24 cellular contexts compared by ENCODE assay signal in the genomic region with DNA sequence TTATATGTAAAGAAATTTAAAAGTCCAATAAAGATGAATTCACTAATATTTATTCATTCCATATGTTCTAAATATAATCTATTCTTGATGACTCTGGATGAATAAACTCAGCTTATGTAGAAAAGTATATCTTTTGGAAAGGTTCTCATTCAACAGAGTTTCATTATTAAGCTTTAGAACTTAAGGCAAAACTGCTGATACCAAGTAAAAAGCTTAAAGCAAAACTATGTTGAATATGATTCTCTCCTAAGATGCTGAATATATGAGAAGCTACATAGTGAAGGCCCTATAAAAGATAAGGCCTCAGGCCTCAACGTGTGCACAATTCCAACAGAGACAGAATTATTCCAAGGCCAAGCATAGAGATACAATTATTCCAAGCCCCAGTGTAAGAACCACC. TPM values are rescaled to one million over a fixed set of nuclear protein-coding genes. Genes with fewer than 3 reads are reported as not detected.
DNase-seq lines count a peak whose midpoint lies in the region; ATAC-seq, FAIRE-seq and TF ChIP-seq lines count a peak whose summit lies in the region.
"Had no signal": no experiment of that assay in that cellular context is flagged by ENCODE, and none has a peak within 500 bp of the region (broad histone marks: within the 10 kb centered on the region; RNA-seq: fewer than 3 reads in every experiment).

No MANE protein-coding gene starts in this region.

- H3K36me3 ChIP-seq in CD8-positive, alpha-beta T cell (ENCODE audit: insufficient read depth, low read length), result peaks cover 9% of the 10 kb centered on the region
- H3K36me3 ChIP-seq in K562 (ENCODE audit: control insufficient read depth, insufficient read depth, low read length), result peaks cover 95% of the 10 kb centered on the region

- no peak for TF ChIP-seq RAD21 in K562 (CRISPR knock-in tag; conservative IDR thresholded peaks at IDR 0.05 in 1 of 2, IDR thresholded peaks at IDR 0.05 in 1 of 2)

- CTCF ChIA-PET in CD8-positive, alpha-beta T cell (lab: Charles Lee), result interaction anchor here (1.7 kb wide), 1 partner anchor 14 kb away, joined by 7 read pairs; no protein-coding TSS in a partner anchor
- CTCF ChIA-PET in K562 (lab: Yijun Ruan, JAX; ENCODE audit: low intra/inter-chr PET ratio), result no interaction called here

- WGBS in K562 (ENCODE audit: insufficient coverage, low coverage, missing lambda C conversion rate), result 48% methylated on average over 1 of the region's 1 CpG

- peak overlapping the region; percentile 38 for H3K27ac Mint-ChIP-seq in CD8-positive, alpha-beta T cell
- H3K27ac Mint-ChIP-seq: B cell; CD4-positive, alpha-beta T cell had no signal

- no peaks in the 10 kb centered on the region for H3K27me3 Mint-ChIP-seq in CD8-positive, alpha-beta T cell (ENCODE audit: low read depth)
- H3K27me3 Mint-ChIP-seq: B cell; CD4-positive, alpha-beta T cell; CD8-positive, alpha-beta memory T cell had no signal

- no peak overlapping the region for H3K4me2 ChIP-seq in K562 (ENCODE audit: insufficient read depth, low read length)
- H3K4me2 ChIP-seq: A549; BLaER1 treated with 17β-estradiol and CSF1 and Interleukin-3, amounts not matched to agents 10 nM and 100 nM had no signal

- no peak overlapping the region for H3K27ac ChIP-seq in CD8-positive, alpha-beta T cell (ENCODE audit: low read depth, low read length)
- no peak overlapping the region for H3K27ac ChIP-seq in K562 (ENCODE audit: extremely low read depth, low read depth, low read length)
- H3K27ac ChIP-seq: A549; BLaER1 treated with 17β-estradiol and CSF1 and Interleukin-3, amounts not matched to agents 10 nM and 100 nM; C4-2B had no signal

- no peaks in the 10 kb centered on the region for H3K4me1 ChIP-seq in CD8-positive, alpha-beta T cell (ENCODE audit: insufficient read depth, low read length)
- peaks cover 25 to 46% of the 10 kb centered on the region in 2 experiments for H3K4me1 ChIP-seq in K562 (replicated peaks in 1 of 2; ENCODE audit: control insufficient read depth in 2 of 2, insufficient read depth in 2 of 2, low read length in 2 of 2)
- H3K4me1 ChIP-seq: A549; BLaER1 treated with 17β-estradiol and CSF1 and Interleukin-3, amounts not matched to agents 10 nM and 100 nM had no signal

- no peak for TF ChIP-seq CTCF in CD8-positive, alpha-beta T cell (IDR thresholded peaks at IDR 0.05)
- no peak for TF ChIP-seq CTCF in K562 (IDR thresholded peaks at IDR 0.05 in 2 of 3, conservative IDR thresholded peaks at IDR 0.05 in 1 of 3; ENCODE audit: insufficient read depth in 2 of 3, low read depth in 1 of 3, low read length in 3 of 3)

- peaks cover 38% of the 10 kb centered on the region for H3K36me3 Mint-ChIP-seq in CD8-positive, alpha-beta T cell

- TF ChIP-seq POLR2A in K562 (conservative IDR thresholded peaks at IDR 0.05) (no peak), GM18505 (IDR thresholded peaks at IDR 0.05; ENCODE audit: borderline replicate concordance, extremely low read depth, insufficient read depth, insufficient read length) (no peak)

- FAIRE-seq in A204.1 (lab: Jason Lieb, UNC) (peak; percentile 11), K562 (lab: Jason Lieb, UNC) (no peak)
- FAIRE-seq: A549, GM12878, GM12892, GM19239 had no signal

- no peak for TF ChIP-seq EP300 in K562 (IDR thresholded peaks at IDR 0.05; ENCODE audit: low read length)

- H3K9me3 ChIP-seq in CD8-positive, alpha-beta T cell (ENCODE audit: low read length), result no peaks in the 10 kb centered on the region
- no peaks in the 10 kb centered on the region for H3K9me3 ChIP-seq in K562 (replicated peaks; ENCODE audit: control insufficient read depth, insufficient read depth, low read depth, low read length)
- H3K9me3 ChIP-seq: A549; BLaER1 treated with 17β-estradiol and CSF1 and Interleukin-3, amounts not matched to agents 10 nM and 100 nM had no signal

- H4K20me1 ChIP-seq in K562 (replicated peaks; ENCODE audit: control insufficient read depth, insufficient read depth, low read length), result peaks cover 8% of the 10 kb centered on the region; the same call in 1 of the 2 replicates

- no peak overlapping the region for H3K4me3 Mint-ChIP-seq in CD8-positive, alpha-beta T cell
- H3K4me3 Mint-ChIP-seq: B cell; CD4-positive, alpha-beta T cell; CD8-positive, alpha-beta memory T cell had no signal

- H3K4me3 ChIP-seq in CD8-positive, alpha-beta T cell (ENCODE audit: low read depth, low read length), result no peak overlapping the region
- no peak overlapping the region for H3K4me3 ChIP-seq in K562
- H3K4me3 ChIP-seq: A549; BLaER1 treated with 17β-estradiol and CSF1 and Interleukin-3, amounts not matched to agents 10 nM and 100 nM; GM12878 had no signal

- peaks cover 23% of the 10 kb centered on the region for H3K4me1 Mint-ChIP-seq in CD8-positive, alpha-beta T cell (ENCODE audit: low read depth)

- peaks cover 83% of the 10 kb centered on the region for H3K79me2 ChIP-seq in K562 (ENCODE audit: control insufficient read depth, insufficient read depth, low read length)

- intact Hi-C loops in CD8-positive, alpha-beta T cell (cut with DNase I, micrococcal nuclease), result loop anchor here in 1 of 2 experiments (2.0 kb wide), 1 partner anchor 15 kb away; no protein-coding TSS in a partner anchor
- intact Hi-C loops in K562 (cut with micrococcal nuclease), result no loop called here

- no peak overlapping the region for H2AFZ ChIP-seq in K562 (ENCODE audit: low read depth, low read length)

- no peak for ATAC-seq in CD8-positive, alpha-beta T cell
- ATAC-seq in K562 (no peak), GM18505 (IDR thresholded peaks at IDR 0.05; ENCODE audit: unreplicated experiment) (no peak)
- ATAC-seq: A549, GM12878 had no signal

- POLR2A ChIA-PET in CD8-positive, alpha-beta T cell (lab: Charles Lee), result interaction anchor here (1.0 kb wide), 1 partner anchor 31 kb away, joined by 3 read pairs; a partner anchor contains a TSS
- POLR2A ChIA-PET in K562 (lab: Yijun Ruan, JAX), result interaction anchor here (0.9 to 1.0 kb wide), 2 partner anchors 12 to 14 kb away, joined by 4 to 5 read pairs; no protein-coding TSS in a partner anchor

- no peak for DNase-seq in CD8-positive, alpha-beta T cell
- DNase-seq in K562 (ENCODE audit: extremely low read depth in 1 of 4, low spot score in 3 of 4), result no peak
- DNase-seq in hypothalamus (lab: John Stamatoyannopoulos, UW), result no peak
- DNase-seq: 8988T; AML-193; CD4-positive, alpha-beta T cell; CD8-positive, alpha-beta memory T cell; COR-L47; DMS 273 treated with DMSO at 0.1 percent for 48 hours; DMS153; DMS53; DMS79; DND-41; EL; GDM1 had no signal

- BruUV-seq in K562 (replicated peaks; lab: Mats Ljungman, UMichigan), result no TSS peak

- in situ Hi-C loops in K562 (cut with MboI), result no loop called here

- no peaks in the 10 kb centered on the region for H3K27me3 ChIP-seq in CD8-positive, alpha-beta T cell (ENCODE audit: insufficient read depth, low read length)
- no peaks in the 10 kb centered on the region for H3K27me3 ChIP-seq in K562 (ENCODE audit: control insufficient read depth in 2 of 2, insufficient read depth in 2 of 2, low read length in 2 of 2)
- H3K27me3 ChIP-seq: BLaER1 treated with 17β-estradiol and CSF1 and Interleukin-3, amounts not matched to agents 10 nM and 100 nM had no signal

- no peak overlapping the region for H3K9ac ChIP-seq in K562 (ENCODE audit: insufficient read depth in 1 of 2, low read depth in 2 of 2, low read length in 2 of 2)
- H3K9ac ChIP-seq: BLaER1 treated with 17β-estradiol and CSF1 and Interleukin-3, amounts not matched to agents 10 nM and 100 nM had no signal

- H3K9me1 ChIP-seq in K562 (ENCODE audit: control insufficient read depth, insufficient read depth, low read length), result no peaks in the 10 kb centered on the region

- H3K9me3 Mint-ChIP-seq in CD8-positive, alpha-beta T cell, result no peaks in the 10 kb centered on the region
- H3K9me3 Mint-ChIP-seq: CD4-positive, alpha-beta T cell; CD8-positive, alpha-beta memory T cell had no signal

TF ChIP-seq in K562, 482 proteins besides CTCF, POLR2A, EP300 and RAD21 (continues in another document):
- TF ChIP-seq TAF7 (tag; IDR thresholded peaks at IDR 0.05) (no peak), TGIF2 (CRISPR knock-in tag; IDR thresholded peaks at IDR 0.05) (no peak), POLR3A (IDR thresholded peaks at IDR 0.05; ENCODE audit: borderline replicate concordance, extremely low read depth, insufficient read depth, insufficient read length) (no peak), MIER1 (IDR thresholded peaks at IDR 0.05; ENCODE audit: low read depth) (no peak), HDAC1 (IDR thresholded peaks at IDR 0.05) (no peak), PTTG1 (tag; IDR thresholded peaks at IDR 0.05; ENCODE audit: low read depth) (no peak)
- TF ChIP-seq, protein P1, sequence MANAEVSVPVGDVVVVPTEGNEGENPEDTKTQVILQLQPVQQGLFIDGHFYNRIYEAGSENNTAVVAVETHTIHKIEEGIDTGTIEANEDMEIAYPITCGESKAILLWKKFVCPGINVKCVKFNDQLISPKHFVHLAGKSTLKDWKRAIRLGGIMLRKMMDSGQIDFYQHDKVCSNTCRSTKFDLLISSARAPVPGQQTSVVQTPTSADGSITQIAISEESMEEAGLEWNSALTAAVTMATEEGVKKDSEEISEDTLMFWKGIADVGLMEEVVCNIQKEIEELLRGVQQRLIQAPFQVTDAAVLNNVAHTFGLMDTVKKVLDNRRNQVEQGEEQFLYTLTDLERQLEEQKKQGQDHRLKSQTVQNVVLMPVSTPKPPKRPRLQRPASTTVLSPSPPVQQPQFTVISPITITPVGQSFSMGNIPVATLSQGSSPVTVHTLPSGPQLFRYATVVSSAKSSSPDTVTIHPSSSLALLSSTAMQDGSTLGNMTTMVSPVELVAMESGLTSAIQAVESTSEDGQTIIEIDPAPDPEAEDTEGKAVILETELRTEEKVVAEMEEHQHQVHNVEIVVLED (CRISPR knock-in tag; IDR thresholded peaks at IDR 0.05), result no peak

RNA-seq across cellular contexts. Expression of a gene that starts 30.8 kb away (rescaled TPM):
- 10 to 100 TPM; 80.7 to 82.5 TPM for total RNA-seq in CD8-positive, alpha-beta T cell
- 28.7 and 131 TPM in 2 replicates for total RNA-seq in K562 (2011; cell fraction: chromatin; rRNA removed; ENCODE audit: low replicate concordance)
- 19.2 and 29.9 TPM in 2 replicates for total RNA-seq in K562 (2011; cell fraction: nucleolus; rRNA removed)
- 38.3 and 60.6 TPM in 2 replicates for total RNA-seq in K562 (2011; cell fraction: nucleoplasm; rRNA removed)
- total RNA-seq in K562 (2014; rRNA removed) (21.0 and 25.2 TPM in 2 replicates), K562 (2014; rRNA removed; fragmentation: Illumina TruSeq; extraction: Trizol) (46.1 and 51.1 TPM in 2 replicates), K562 (2015; rRNA removed; fragmentation: Illumina TruSeq; extraction: Trizol) (54.0 and 58.3 TPM in 2 replicates), K562 (2021) (48.5 and 50.2 TPM in 2 replicates)
- polyA plus RNA-seq in K562 (2011; rRNA removed) (23.8 and 33.4 TPM in 2 replicates), K562 (2014; fragmentation: Illumina TruSeq; extraction: Trizol) (29.0 and 46.7 TPM in 2 replicates), K562 (2014; fragmentation: Nextera tagmentation; extraction: Ambion mirVana) (1 to 10 TPM; 7.5 to 9.3 TPM), K562 (2014; rRNA removed) (18.9 and 19.3 TPM in 2 replicates)
- 12.3 and 14.2 TPM in 2 replicates for polyA plus RNA-seq in K562 (2011; cell fraction: cytosol; rRNA removed)
- 53.9 and 61.4 TPM in 2 replicates for polyA plus RNA-seq in K562 (2011; cell fraction: nucleus; rRNA removed)
- 19.6 and 27.8 TPM in 2 replicates for polyA plus RNA-seq in K562 (2012)
- polyA minus RNA-seq in K562 (2011; rRNA and poly(A)+ RNA removed), result 61.9 and 63.0 TPM in 2 replicates
- 22.8 and 31.1 TPM in 2 replicates for polyA minus RNA-seq in K562 (2011; cell fraction: cytosol; rRNA and poly(A)+ RNA removed)
- 83.5 and 119 TPM in 2 replicates for polyA minus RNA-seq in K562 (2011; cell fraction: nucleus; rRNA and poly(A)+ RNA removed)
